In the genomic region with DNA sequence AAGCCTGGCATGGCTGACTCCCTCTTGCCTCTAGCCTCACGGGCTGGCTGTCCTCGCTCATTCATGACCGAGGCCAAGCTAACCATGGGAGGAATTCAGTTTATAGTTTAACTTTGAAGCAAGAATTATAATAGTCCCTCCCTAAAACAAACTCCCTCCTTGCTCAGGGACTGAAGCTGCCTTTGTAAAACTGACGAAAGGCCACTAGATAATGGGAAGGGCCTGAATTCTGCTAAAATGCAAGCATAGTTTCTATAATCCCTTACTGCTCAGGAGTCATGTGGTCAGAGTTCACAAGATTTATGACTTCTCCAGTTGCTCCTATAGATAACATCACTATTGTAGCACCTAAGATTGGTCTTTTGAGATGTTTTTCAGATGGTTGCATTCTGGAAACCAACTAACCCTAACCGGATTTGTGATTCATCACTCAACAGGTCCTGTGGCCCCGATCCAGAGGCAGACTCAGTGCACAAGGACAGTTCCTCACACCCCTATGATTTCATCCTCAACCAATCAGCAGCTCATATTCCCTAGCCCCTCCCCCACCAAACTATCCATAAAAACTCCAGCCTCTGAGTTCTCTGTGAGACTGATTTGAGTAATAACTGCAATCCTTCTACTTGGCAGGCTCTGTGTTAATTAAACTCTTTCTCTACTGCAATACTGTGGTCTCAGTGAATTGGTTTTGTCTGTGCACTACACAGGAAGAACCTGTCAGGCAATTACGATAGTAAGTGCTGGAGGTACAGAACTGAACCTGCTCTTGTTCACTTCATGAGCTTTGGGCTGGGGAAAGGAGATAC, we compare ENCODE assay signal across 2 cellular contexts.
TF ChIP-seq lines count a peak whose summit lies in the region.

No MANE protein-coding gene starts in this region.

TF ChIP-seq in A549, 52 proteins besides CTCF, POLR2A, EP300 and RAD21 (continued from another document):
- TF ChIP-seq, protein P1, sequence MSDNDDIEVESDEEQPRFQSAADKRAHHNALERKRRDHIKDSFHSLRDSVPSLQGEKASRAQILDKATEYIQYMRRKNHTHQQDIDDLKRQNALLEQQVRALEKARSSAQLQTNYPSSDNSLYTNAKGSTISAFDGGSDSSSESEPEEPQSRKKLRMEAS (IDR thresholded peaks at IDR 0.05), result no peak
- no peak for TF ChIP-seq NR3C1 (IDR thresholded peaks at IDR 0.05)
- no peak for TF ChIP-seq RARB (CRISPR knock-in tag; IDR thresholded peaks at IDR 0.05)
- TF ChIP-seq MYC (IDR thresholded peaks at IDR 0.05; ENCODE audit: borderline replicate concordance, low read length), result no peak
TF ChIP-seq in A549: peak in this region for 1.

TF ChIP-seq in IMR-90, 13 proteins besides CTCF, POLR2A, EP300 and RAD21 (continued from another document):
- TF ChIP-seq FOS (IDR thresholded peaks at IDR 0.05; ENCODE audit: low read depth, low read length), result no peak
- no peak for TF ChIP-seq MAFK (IDR thresholded peaks at IDR 0.05; ENCODE audit: low read depth, low read length)
